ENCODE assay signal across 26 cellular contexts in genomic region chr5:9009931-9010652, GRCh38.
DNase-seq lines count a peak whose midpoint lies in the region; FAIRE-seq and TF ChIP-seq lines count a peak whose summit lies in the region.
"Had no signal": no experiment of that assay in that cellular context is flagged by ENCODE, and none has a peak within 500 bp of the region (broad histone marks: within the 10 kb centered on the region; RNA-seq: fewer than 3 reads in every experiment).

No MANE protein-coding gene starts in this region.

- no peak overlapping the region for H3K4ac ChIP-seq in H9 (ENCODE audit: low read depth, low read length)

- H3K9me3 Mint-ChIP-seq in activated naive CD4-positive, alpha-beta T cell treated with anti-CD3 and anti-CD28 coated beads, Interleukin-2, amount 10 ng/mL, durations not matched to agents 7 days and 5 days = peaks cover 12% of the 10 kb centered on the region
- peaks cover 19 to 23% of the 10 kb centered on the region in 2 experiments; a peak in 4 of 5 replicates for H3K9me3 Mint-ChIP-seq in H9

- H3K27ac ChIP-seq in H9 (ENCODE audit: insufficient read length, low read depth, low read length) = no peak overlapping the region
- H3K27ac ChIP-seq: hepatocyte, neural progenitor cell, Peyer's patch, SJCRH30 had no signal

- H2BK5ac ChIP-seq in H9 (ENCODE audit: insufficient read length, low read length) = no peak overlapping the region

- H3T11ph ChIP-seq in H9 (ENCODE audit: low read length) = no peak overlapping the region

- H4K8ac ChIP-seq in H9 (replicated peaks; ENCODE audit: insufficient read length, low read depth, low read length) = no peak overlapping the region

- no peaks in the 10 kb centered on the region for H3K79me1 ChIP-seq in H9 (ENCODE audit: insufficient read depth, low read depth, low read length, poor library complexity, severe bottlenecking)

- H3K79me2 ChIP-seq in H9 (ENCODE audit: insufficient read depth, low read length) = no peaks in the 10 kb centered on the region; the same call in 1 of the 2 replicates
- H3K79me2 ChIP-seq: hepatocyte had no signal

- H3K4me2 ChIP-seq in H9 (ENCODE audit: insufficient read depth, insufficient read length, low read length) = no peak overlapping the region
- H3K4me2 ChIP-seq: hepatocyte, neural progenitor cell had no signal

- no peak overlapping the region for H2AK5ac ChIP-seq in H9 (ENCODE audit: insufficient read length, low read length)

- H3K4me3 Mint-ChIP-seq in activated naive CD4-positive, alpha-beta T cell treated with anti-CD3 and anti-CD28 coated beads, Interleukin-2, amount 10 ng/mL, durations not matched to agents 7 days and 5 days = no peak overlapping the region
- H3K4me3 Mint-ChIP-seq in H9 = no peak overlapping the region
- H3K4me3 Mint-ChIP-seq: activated T-helper 17 cell treated with anti-CD3 and anti-CD28 coated beads, Interleukin-2, amount 50 U/mL, for 72 hours; neural progenitor cell had no signal

- H3K9ac ChIP-seq in H9 (ENCODE audit: extremely low read depth, insufficient read length, low read length) = no peak overlapping the region
- H3K9ac ChIP-seq: neural progenitor cell had no signal

- H3K14ac ChIP-seq in H9 (ENCODE audit: insufficient read depth, low read length) = no peak overlapping the region; the same call in 1 of the 2 replicates

- no peak overlapping the region for H3K18ac ChIP-seq in H9 (ENCODE audit: insufficient read length, low read depth, low read length)

- no peak overlapping the region for H3K56ac ChIP-seq in H9 (ENCODE audit: insufficient read length, low read depth, low read length)

- H2AFZ ChIP-seq in H9 (ENCODE audit: low read length) = no peak overlapping the region
- H2AFZ ChIP-seq: hepatocyte, neural progenitor cell had no signal

- CTCF ChIA-PET in activated naive CD4-positive, alpha-beta T cell treated with anti-CD3 and anti-CD28 coated beads, Interleukin-2, amount 10 ng/mL, durations not matched to agents 7 days and 5 days (lab: Charles Lee) = no interaction called here

- H2BK12ac ChIP-seq in H9 (ENCODE audit: insufficient read length, low read depth, low read length) = no peak overlapping the region

- H3K23me2 ChIP-seq in H9 (ENCODE audit: insufficient read length, low read depth, low read length, poor library complexity, severe bottlenecking) = no peaks in the 10 kb centered on the region

- no peaks in the 10 kb centered on the region for H3K4me1 Mint-ChIP-seq in activated naive CD4-positive, alpha-beta T cell treated with anti-CD3 and anti-CD28 coated beads, Interleukin-2, amount 10 ng/mL, durations not matched to agents 7 days and 5 days
- peaks cover 5 to 8% of the 10 kb centered on the region in 2 experiments for H3K4me1 Mint-ChIP-seq in H9
- H3K4me1 Mint-ChIP-seq: activated T-helper 17 cell treated with anti-CD3 and anti-CD28 coated beads, Interleukin-2, amount 50 U/mL, for 72 hours had no signal

- TF ChIP-seq CTCF in fibroblast of pulmonary artery (IDR thresholded peaks at IDR 0.05; ENCODE audit: low read length, missing control alignments) (no peak), H9 (conservative IDR thresholded peaks at IDR 0.05) (no peak)

- no peak overlapping the region for H4K91ac ChIP-seq in H9 (ENCODE audit: insufficient read length, low read depth, low read length)

- H3K9me3 ChIP-seq in H9 (ENCODE audit: control insufficient read depth, low read depth, low read length) = no peaks in the 10 kb centered on the region
- H3K9me3 ChIP-seq: Peyer's patch, SJCRH30 had no signal

- no peak overlapping the region for H3K27ac Mint-ChIP-seq in activated naive CD4-positive, alpha-beta T cell treated with anti-CD3 and anti-CD28 coated beads, Interleukin-2, amount 10 ng/mL, durations not matched to agents 7 days and 5 days
- H3K27ac Mint-ChIP-seq in H9 = 0 out of 7 replicates have a peak overlapping the region, but pooled peaks of 1 of the 3 experiments have one; percentile 5
- H3K27ac Mint-ChIP-seq: activated naive CD4-positive, alpha-beta T cell treated with anti-CD3 and anti-CD28 coated beads, Interleukin-2, amount 50 U/mL, for 72 hours; activated T-helper 17 cell treated with anti-CD3 and anti-CD28 coated beads, Interleukin-2, amount 50 U/mL, for 72 hours; neural progenitor cell had no signal

- no peaks in the 10 kb centered on the region for H3K27me3 ChIP-seq in H9 (ENCODE audit: insufficient read depth, low read length)
- H3K27me3 ChIP-seq: hepatocyte, neural progenitor cell, Peyer's patch, SJCRH30 had no signal

- H3K36me3 Mint-ChIP-seq in activated naive CD4-positive, alpha-beta T cell treated with anti-CD3 and anti-CD28 coated beads, Interleukin-2, amount 10 ng/mL, durations not matched to agents 7 days and 5 days = peaks cover 2% of the 10 kb centered on the region
- peaks cover 0 to 2% (median 0%) of the 10 kb centered on the region in 3 experiments; a peak in 2 of 7 replicates for H3K36me3 Mint-ChIP-seq in H9 (ENCODE audit: insufficient read depth in 1 of 3, low read depth in 3 of 3)
- H3K36me3 Mint-ChIP-seq: neural progenitor cell had no signal

- peak; percentile 37 for FAIRE-seq in urothelium cell line (lab: Jason Lieb, UNC)
- FAIRE-seq: frontal cortex, GM12892, H1 had no signal

- no peak overlapping the region for H2BK20ac ChIP-seq in H9 (ENCODE audit: low read depth, low read length, poor library complexity, severe bottlenecking)

- H2BK15ac ChIP-seq in H9 (ENCODE audit: low read depth, low read length) = no peak overlapping the region

- H3K4me3 ChIP-seq in fibroblast of pulmonary artery (replicated peaks; ENCODE audit: low read depth, low read length) = no peak overlapping the region
- H3K4me3 ChIP-seq: hepatocyte, neural progenitor cell, Peyer's patch, SJCRH30 had no signal

- no peak overlapping the region for H3K23ac ChIP-seq in H9 (ENCODE audit: insufficient read length, low read depth, low read length)

- H4K5ac ChIP-seq in H9 (ENCODE audit: insufficient read length, low read depth, low read length) = no peak overlapping the region

- H3K27me3 Mint-ChIP-seq in activated naive CD4-positive, alpha-beta T cell treated with anti-CD3 and anti-CD28 coated beads, Interleukin-2, amount 10 ng/mL, durations not matched to agents 7 days and 5 days = no peaks in the 10 kb centered on the region
- peaks cover 5% of the 10 kb centered on the region for H3K27me3 Mint-ChIP-seq in H9 (ENCODE audit: low read depth)
- H3K27me3 Mint-ChIP-seq: activated T-helper 17 cell treated with anti-CD3 and anti-CD28 coated beads, Interleukin-2, amount 50 U/mL, for 72 hours had no signal

- no peaks in the 10 kb centered on the region for H3K4me1 ChIP-seq in H9 (ENCODE audit: insufficient read depth, low read length)
- H3K4me1 ChIP-seq: neural progenitor cell, Peyer's patch, SJCRH30 had no signal

- WGBS in H9 (ENCODE audit: extremely low coverage, insufficient read length, low lambda C conversion rate) = no CpG with 5 or more reads among the region's 7 CpGs

- DNase-seq in GM04503 (ENCODE audit: low read depth) (peak; percentile 49), amniotic epithelial cell (ENCODE audit: low read depth) (peak; percentile 14), fibroblast of pulmonary artery (ENCODE audit: low read depth) (peak; percentile 16), urothelium cell line (ENCODE audit: low spot score) (no peak), glomerular visceral epithelial cell (ENCODE audit: extremely low spot score) (no peak), H9 (no peak)
- no peak for DNase-seq in activated naive CD4-positive, alpha-beta T cell treated with anti-CD3 and anti-CD28 coated beads, Interleukin-2, amount 10 ng/mL, durations not matched to agents 7 days and 5 days
- DNase-seq: activated CD4-positive, CD25-positive, alpha-beta regulatory T cell; aorta; Calu3; cortex of kidney; left colon; NCI-H1105; NCI-H2029; NCI-H69; Peyer's patch; right cardiac atrium; SJCRH30; stimulated activated CD4-positive, alpha-beta T cell treated with anti-CD3 and anti-CD28 coated beads, Interleukin-4, amount 100 ng/mL, for 1 hour had no signal

- no peaks in the 10 kb centered on the region for H4K20me1 ChIP-seq in H9 (ENCODE audit: control insufficient read depth, insufficient read depth, insufficient read length)

- H2BK120ac ChIP-seq in H9 (ENCODE audit: low read depth, low read length, poor library complexity, severe bottlenecking) = no peak overlapping the region

Comparison
In these comparisons a context has a peak if more than half of its experiments do, and no peak if none do; other contexts are left out.
1. DNase-seq: peak in GM04503 (single experiment), amniotic epithelial cell (single experiment) and fibroblast of pulmonary artery (single experiment); none in urothelium cell line (single experiment), glomerular visceral epithelial cell (single experiment), activated naive CD4-positive, alpha-beta T cell treated with anti-CD3 and anti-CD28 coated beads, Interleukin-2, amount 10 ng/mL, durations not matched to agents 7 days and 5 days (single experiment) and H9 (single experiment).